Comparison of ENCODE assay signal across 8 cellular contexts in genomic region chr12:75787146-75787545, GRCh38.
DNase-seq lines count a peak whose midpoint lies in the region; ATAC-seq, FAIRE-seq and TF ChIP-seq lines count a peak whose summit lies in the region.
"Not testable (repeated sequence)": the region's sequence is repeated elsewhere in the genome, so short reads cannot be mapped to it uniquely, and the experiment has no call there.

No MANE protein-coding gene starts in this region.

- DNase-seq in A549 (ENCODE audit: low read depth in 1 of 2, low spot score in 1 of 2); HCT116 (ENCODE audit: low read depth, low spot score); K562 (ENCODE audit: extremely low read depth in 1 of 4, low spot score in 3 of 4); keratinocyte (ENCODE audit: low read depth, low spot score); nephron progenitor cell: not testable (repeated sequence)
- DNase-seq in PC-3 = peak; percentile 39
- peak; percentile 53 for DNase-seq in RPMI7951 (ENCODE audit: low read depth)
- DNase-seq in epithelial cell of esophagus (ENCODE audit: low read depth) = peak; percentile 55

- H3K4me1 ChIP-seq in A549 (peaks cover 12% of the 10 kb centered on the region), HCT116 (ENCODE audit: control insufficient read depth in 1 of 2, insufficient read depth in 2 of 2, low read length in 2 of 2) (peaks cover 66 to 80% of the 10 kb centered on the region in 2 experiments), PC-3 (ENCODE audit: insufficient read depth, low read length) (peaks cover 32% of the 10 kb centered on the region), keratinocyte (ENCODE audit: control insufficient read depth, extremely low read depth, insufficient read depth, low read length) (peaks cover 71% of the 10 kb centered on the region)
- not testable (repeated sequence) for H3K4me1 ChIP-seq in K562 (replicated peaks in 1 of 2; ENCODE audit: control insufficient read depth in 2 of 2, insufficient read depth in 2 of 2, low read length in 2 of 2)

- not testable (repeated sequence) for TF ChIP-seq POLR2A in A549 (IDR thresholded peaks at IDR 0.05; ENCODE audit: low read length); HCT116 (IDR thresholded peaks at IDR 0.05; ENCODE audit: borderline replicate concordance, extremely low read depth, insufficient read depth, insufficient read length); K562 (conservative IDR thresholded peaks at IDR 0.05)

- H3K27me3 ChIP-seq in HCT116 (ENCODE audit: insufficient read depth, low read length); PC-3 (ENCODE audit: low read length); K562 (ENCODE audit: control insufficient read depth in 2 of 2, insufficient read depth in 2 of 2, low read length in 2 of 2); keratinocyte (ENCODE audit: control insufficient read depth, extremely low read depth, insufficient read depth, low read length): not testable (repeated sequence)

- H3K36me3 ChIP-seq in HCT116 (ENCODE audit: control insufficient read depth in 1 of 2, insufficient read depth in 2 of 2, low read length in 2 of 2); PC-3 (ENCODE audit: low read depth, low read length); K562 (ENCODE audit: control insufficient read depth, insufficient read depth, low read length); keratinocyte (ENCODE audit: control insufficient read depth in 2 of 2, extremely low read depth in 1 of 2, insufficient read depth in 2 of 2, low read length in 2 of 2): not testable (repeated sequence)

- H4K20me1 ChIP-seq in HCT116 (ENCODE audit: insufficient read depth); PC-3 (ENCODE audit: low read length); K562 (replicated peaks; ENCODE audit: control insufficient read depth, insufficient read depth, low read length); keratinocyte (ENCODE audit: control insufficient read depth, extremely low read depth, insufficient read depth, low read length): not testable (repeated sequence)

- H3K4me3 ChIP-seq in A549; HCT116 (replicated peaks in 1 of 2; ENCODE audit: low read depth in 1 of 2, low read length in 2 of 2); PC-3 (ENCODE audit: low read length); K562; epithelial cell of esophagus (ENCODE audit: low read length); keratinocyte (ENCODE audit: control insufficient read depth in 2 of 3, extremely low read depth in 1 of 3, insufficient read depth in 2 of 3, low read depth in 1 of 3, low read length in 3 of 3): not testable (repeated sequence)

- in situ Hi-C loops in K562 (cut with MboI) = not testable (repeated sequence)

- not testable (repeated sequence) for H3K9me3 ChIP-seq in A549; HCT116 (ENCODE audit: control insufficient read depth in 1 of 2, insufficient read depth in 1 of 2, low read depth in 1 of 2, low read length in 2 of 2); PC-3 (ENCODE audit: low read length); K562 (replicated peaks; ENCODE audit: control insufficient read depth, insufficient read depth, low read depth, low read length); keratinocyte (ENCODE audit: control insufficient read depth, low read depth, low read length)

- FAIRE-seq in A549 (lab: Jason Lieb, UNC); K562 (lab: Jason Lieb, UNC); keratinocyte (lab: Jason Lieb, UNC): not testable (repeated sequence)

- H3K9me2 ChIP-seq in HCT116 (ENCODE audit: insufficient read depth); PC-3 (replicated peaks; ENCODE audit: low read length): not testable (repeated sequence)

- BruUV-seq in HCT116 (replicated peaks; lab: Mats Ljungman, UMichigan); PC-3 (replicated peaks; lab: Mats Ljungman, UMichigan); K562 (replicated peaks; lab: Mats Ljungman, UMichigan): not testable (repeated sequence)

- RAD21 ChIA-PET in HCT116 (lab: Charles Lee; ENCODE audit: low non-redundant PET in 1 of 2, low total read pairs in 2 of 2, uncharacterized antibody in 2 of 2, unreplicated experiment in 2 of 2) = not testable (repeated sequence)

- not testable (repeated sequence) for TF ChIP-seq EP300 in A549 (IDR thresholded peaks at IDR 0.05); K562 (IDR thresholded peaks at IDR 0.05; ENCODE audit: low read length)

- not testable (repeated sequence) for H3K4me3 Mint-ChIP-seq in nephron progenitor cell

- WGBS in A549 (ENCODE audit: missing lambda C conversion rate) = 87% methylated on average over 2 of the region's 2 CpGs
- 14% methylated on average over 1 of the region's 2 CpGs for WGBS in K562 (ENCODE audit: insufficient coverage, low coverage, missing lambda C conversion rate)

- not testable (repeated sequence) for ATAC-seq in A549, PC-3, K562
- peak; percentile 61 for ATAC-seq in HCT116

- CTCF ChIA-PET in A549 (lab: Yijun Ruan, JAX); PC-3 (lab: Charles Lee); K562 (lab: Yijun Ruan, JAX; ENCODE audit: low intra/inter-chr PET ratio): not testable (repeated sequence)
- CTCF ChIA-PET in HCT116 (lab: Charles Lee) = interaction anchor here (1.2 kb wide), 1 partner anchor 29 kb away, joined by 3 read pairs; no protein-coding TSS in a partner anchor

- POLR2A ChIA-PET in A549 (lab: Yijun Ruan, JAX); PC-3 (lab: Charles Lee; ENCODE audit: unreplicated experiment): not testable (repeated sequence)
- POLR2A ChIA-PET in HCT116 (lab: Charles Lee) (interaction anchor here (0.9 to 1.5 kb wide), 4 partner anchors 10 to 129 kb away, joined by 3 to 4 read pairs (median 3); no protein-coding TSS in a partner anchor), K562 (lab: Yijun Ruan, JAX) (interaction anchor here (1.2 kb wide), 1 partner anchor 13 kb away, joined by 3 read pairs; no protein-coding TSS in a partner anchor)

- H2AFZ ChIP-seq in HCT116 (ENCODE audit: low read depth, low read length, poor library complexity, severe bottlenecking); K562 (ENCODE audit: low read depth, low read length); keratinocyte (ENCODE audit: control insufficient read depth, low read length): not testable (repeated sequence)
- peak overlapping the region; percentile 51; the same call in 1 of the 2 replicates for H2AFZ ChIP-seq in PC-3 (ENCODE audit: low read length)

- dilution Hi-C loops in keratinocyte (cut with MboI; ENCODE audit: extremely low pct_ligation_motif_present, low sequenced_read_pairs) = not testable (repeated sequence)

- H3K9me1 ChIP-seq in K562 (ENCODE audit: control insufficient read depth, insufficient read depth, low read length); keratinocyte (ENCODE audit: control insufficient read depth, extremely low read depth, insufficient read depth, low read length): not testable (repeated sequence)

- not testable (repeated sequence) for H3K27me3 Mint-ChIP-seq in nephron progenitor cell (ENCODE audit: low read depth, poor library complexity)

- H3K9ac ChIP-seq in HCT116 (ENCODE audit: low read length) (peak overlapping the region; percentile 61), keratinocyte (ENCODE audit: control insufficient read depth, extremely low read depth, insufficient read depth, low read length) (peak overlapping the region; percentile 2)
- H3K9ac ChIP-seq in PC-3 (ENCODE audit: low read length); K562 (ENCODE audit: insufficient read depth in 1 of 2, low read depth in 2 of 2, low read length in 2 of 2): not testable (repeated sequence)

- H3K9me3 Mint-ChIP-seq in nephron progenitor cell = not testable (repeated sequence)

- not testable (repeated sequence) for TF ChIP-seq RAD21 in A549 (conservative IDR thresholded peaks at IDR 0.05 in 1 of 2, IDR thresholded peaks at IDR 0.05 in 1 of 2); HCT116 (IDR thresholded peaks at IDR 0.05; ENCODE audit: low read depth); K562 (CRISPR knock-in tag; conservative IDR thresholded peaks at IDR 0.05 in 1 of 2, IDR thresholded peaks at IDR 0.05 in 1 of 2)

- H3K27ac ChIP-seq in A549 (0 out of 6 replicates have a peak overlapping the region, but pooled peaks have one; percentile 7 to 17), HCT116 (ENCODE audit: low read depth, low read length) (peak overlapping the region; percentile 97), PC-3 (ENCODE audit: low read length) (peak overlapping the region; percentile 18; the same call in 1 of the 2 replicates), keratinocyte (ENCODE audit: control insufficient read depth, insufficient read depth, low read length) (peak overlapping the region; percentile 74)
- not testable (repeated sequence) for H3K27ac ChIP-seq in K562 (ENCODE audit: extremely low read depth, low read depth, low read length)

- intact Hi-C loops in HCT116 (cut with micrococcal nuclease); PC-3 (cut with micrococcal nuclease); K562 (cut with micrococcal nuclease): not testable (repeated sequence)

- peak overlapping the region; percentile 83 for H3K27ac Mint-ChIP-seq in nephron progenitor cell

- H3K4me1 Mint-ChIP-seq in nephron progenitor cell = peaks cover 16% of the 10 kb centered on the region

- H3F3A ChIP-seq in PC-3 (ENCODE audit: low read length, unreplicated experiment) = not testable (repeated sequence)

- not testable (repeated sequence) for TF ChIP-seq CTCF in A549 (IDR thresholded peaks at IDR 0.05); HCT116 (IDR thresholded peaks at IDR 0.05 in 2 of 3, conservative IDR thresholded peaks at IDR 0.05 in 1 of 3; ENCODE audit: borderline replicate concordance in 1 of 3, insufficient read depth in 1 of 3, low read depth in 2 of 3, low read length in 2 of 3); PC-3 (conservative IDR thresholded peaks at IDR 0.05; ENCODE audit: low read depth, low read length); K562 (IDR thresholded peaks at IDR 0.05 in 2 of 3, conservative IDR thresholded peaks at IDR 0.05 in 1 of 3; ENCODE audit: insufficient read depth in 2 of 3, low read depth in 1 of 3, low read length in 3 of 3); epithelial cell of esophagus (IDR thresholded peaks at IDR 0.05; ENCODE audit: insufficient read depth, low read depth, low read length, missing control alignments); keratinocyte (optimal IDR thresholded peaks at IDR 0.05 in 1 of 3, IDR thresholded peaks at IDR 0.05 in 1 of 3, conservative IDR thresholded peaks at IDR 0.05 in 1 of 3; ENCODE audit: extremely low read depth in 1 of 3, insufficient read depth in 2 of 3, low read length in 3 of 3); nephron progenitor cell (IDR thresholded peaks at IDR 0.05)

- not testable (repeated sequence) for H3K4me2 ChIP-seq in A549; PC-3 (ENCODE audit: low read length); K562 (ENCODE audit: insufficient read depth, low read length)
- H3K4me2 ChIP-seq in HCT116 (ENCODE audit: low read length) (peak overlapping the region; percentile 41), keratinocyte (ENCODE audit: control insufficient read depth, extremely low read depth, insufficient read depth, low read depth, low read length) (peak overlapping the region; percentile 20)

- not testable (repeated sequence) for H3K36me3 Mint-ChIP-seq in nephron progenitor cell (ENCODE audit: low read depth)

- not testable (repeated sequence) for H3K79me2 ChIP-seq in HCT116 (ENCODE audit: insufficient read depth, low read length); PC-3 (ENCODE audit: low read length); K562 (ENCODE audit: control insufficient read depth, insufficient read depth, low read length); keratinocyte (ENCODE audit: control insufficient read depth, insufficient read depth, low read length)
